In the genomic region with DNA sequence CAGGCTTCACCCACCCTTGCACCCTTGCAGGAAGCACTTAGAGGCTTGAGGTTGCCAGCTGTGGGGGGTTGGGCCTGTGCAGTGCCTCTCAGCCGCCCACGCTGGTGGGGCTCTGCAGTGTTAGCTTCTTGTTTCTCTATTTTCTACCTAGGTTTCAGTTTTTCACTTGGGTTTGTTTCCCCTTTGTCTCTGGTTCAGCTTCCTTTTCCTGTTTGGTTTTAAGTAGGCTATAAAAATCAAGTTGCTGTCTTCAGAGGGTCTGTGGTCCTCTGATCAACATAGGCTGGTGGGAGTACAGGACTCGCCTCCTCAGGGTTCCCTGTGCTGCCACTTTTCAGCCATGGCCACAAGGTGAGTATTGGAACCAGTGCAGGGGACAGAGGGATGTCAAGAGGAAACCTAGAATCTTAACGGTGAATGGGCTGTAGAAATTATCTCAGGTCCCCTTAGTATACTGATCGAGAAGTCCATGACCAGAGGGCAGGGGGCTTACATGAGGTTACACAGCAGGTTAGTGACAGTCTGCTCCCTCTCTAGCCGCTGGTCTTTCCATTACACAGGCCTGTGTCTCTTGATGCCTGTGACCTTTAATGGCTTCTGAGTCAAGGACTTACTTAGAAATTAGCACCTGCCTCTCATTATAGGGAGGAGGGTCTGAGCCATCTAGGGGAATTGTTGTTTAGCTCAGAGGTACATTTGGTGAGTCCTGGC, we compare ENCODE assay signal across 1 cellular context.
A peak's percentile ranks its signal among the peaks of the same experiment; 100 is the strongest.
TF ChIP-seq lines count a peak whose summit lies in the region.

A gene with protein sequence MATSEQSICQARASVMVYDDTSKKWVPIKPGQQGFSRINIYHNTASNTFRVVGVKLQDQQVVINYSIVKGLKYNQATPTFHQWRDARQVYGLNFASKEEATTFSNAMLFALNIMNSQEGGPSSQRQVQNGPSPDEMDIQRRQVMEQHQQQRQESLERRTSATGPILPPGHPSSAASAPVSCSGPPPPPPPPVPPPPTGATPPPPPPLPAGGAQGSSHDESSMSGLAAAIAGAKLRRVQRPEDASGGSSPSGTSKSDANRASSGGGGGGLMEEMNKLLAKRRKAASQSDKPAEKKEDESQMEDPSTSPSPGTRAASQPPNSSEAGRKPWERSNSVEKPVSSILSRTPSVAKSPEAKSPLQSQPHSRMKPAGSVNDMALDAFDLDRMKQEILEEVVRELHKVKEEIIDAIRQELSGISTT (plus strand): TSS at position 262 of the 711 bp plus-strand sequence. CDS start 79 bp downstream, at position 341.

TF ChIP-seq in GM12878, 131 proteins besides CTCF, POLR2A, EP300 and RAD21 (continued from another document):
- TF ChIP-seq, protein P1, sequence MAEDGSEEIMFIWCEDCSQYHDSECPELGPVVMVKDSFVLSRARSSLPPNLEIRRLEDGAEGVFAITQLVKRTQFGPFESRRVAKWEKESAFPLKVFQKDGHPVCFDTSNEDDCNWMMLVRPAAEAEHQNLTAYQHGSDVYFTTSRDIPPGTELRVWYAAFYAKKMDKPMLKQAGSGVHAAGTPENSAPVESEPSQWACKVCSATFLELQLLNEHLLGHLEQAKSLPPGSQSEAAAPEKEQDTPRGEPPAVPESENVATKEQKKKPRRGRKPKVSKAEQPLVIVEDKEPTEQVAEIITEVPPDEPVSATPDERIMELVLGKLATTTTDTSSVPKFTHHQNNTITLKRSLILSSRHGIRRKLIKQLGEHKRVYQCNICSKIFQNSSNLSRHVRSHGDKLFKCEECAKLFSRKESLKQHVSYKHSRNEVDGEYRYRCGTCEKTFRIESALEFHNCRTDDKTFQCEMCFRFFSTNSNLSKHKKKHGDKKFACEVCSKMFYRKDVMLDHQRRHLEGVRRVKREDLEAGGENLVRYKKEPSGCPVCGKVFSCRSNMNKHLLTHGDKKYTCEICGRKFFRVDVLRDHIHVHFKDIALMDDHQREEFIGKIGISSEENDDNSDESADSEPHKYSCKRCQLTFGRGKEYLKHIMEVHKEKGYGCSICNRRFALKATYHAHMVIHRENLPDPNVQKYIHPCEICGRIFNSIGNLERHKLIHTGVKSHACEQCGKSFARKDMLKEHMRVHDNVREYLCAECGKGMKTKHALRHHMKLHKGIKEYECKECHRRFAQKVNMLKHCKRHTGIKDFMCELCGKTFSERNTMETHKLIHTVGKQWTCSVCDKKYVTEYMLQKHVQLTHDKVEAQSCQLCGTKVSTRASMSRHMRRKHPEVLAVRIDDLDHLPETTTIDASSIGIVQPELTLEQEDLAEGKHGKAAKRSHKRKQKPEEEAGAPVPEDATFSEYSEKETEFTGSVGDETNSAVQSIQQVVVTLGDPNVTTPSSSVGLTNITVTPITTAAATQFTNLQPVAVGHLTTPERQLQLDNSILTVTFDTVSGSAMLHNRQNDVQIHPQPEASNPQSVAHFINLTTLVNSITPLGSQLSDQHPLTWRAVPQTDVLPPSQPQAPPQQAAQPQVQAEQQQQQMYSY (CRISPR knock-in tag; IDR thresholded peaks at IDR 0.05): no peak
- no peak for TF ChIP-seq KLF5 (IDR thresholded peaks at IDR 0.05; ENCODE audit: partially characterized antibody)
- TF ChIP-seq HCFC1 (IDR thresholded peaks at IDR 0.05; ENCODE audit: low read length): no peak
- TF ChIP-seq CHD4 (IDR thresholded peaks at IDR 0.05): no peak
- 0 out of 2 replicates have a peak, but pooled peaks have one; percentile 22 for TF ChIP-seq LARP7 (IDR thresholded peaks at IDR 0.05)
- TF ChIP-seq, protein P2, sequence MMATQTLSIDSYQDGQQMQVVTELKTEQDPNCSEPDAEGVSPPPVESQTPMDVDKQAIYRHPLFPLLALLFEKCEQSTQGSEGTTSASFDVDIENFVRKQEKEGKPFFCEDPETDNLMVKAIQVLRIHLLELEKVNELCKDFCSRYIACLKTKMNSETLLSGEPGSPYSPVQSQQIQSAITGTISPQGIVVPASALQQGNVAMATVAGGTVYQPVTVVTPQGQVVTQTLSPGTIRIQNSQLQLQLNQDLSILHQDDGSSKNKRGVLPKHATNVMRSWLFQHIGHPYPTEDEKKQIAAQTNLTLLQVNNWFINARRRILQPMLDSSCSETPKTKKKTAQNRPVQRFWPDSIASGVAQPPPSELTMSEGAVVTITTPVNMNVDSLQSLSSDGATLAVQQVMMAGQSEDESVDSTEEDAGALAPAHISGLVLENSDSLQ (IDR thresholded peaks at IDR 0.05): no peak; the same call in 1 of the 2 replicates
- no peak for TF ChIP-seq SPI1 (IDR thresholded peaks at IDR 0.05; ENCODE audit: borderline replicate concordance, insufficient read depth, low read depth, low read length)
- TF ChIP-seq MTA3 (IDR thresholded peaks at IDR 0.05; ENCODE audit: borderline replicate concordance, low read length): no peak
- TF ChIP-seq, protein P3, sequence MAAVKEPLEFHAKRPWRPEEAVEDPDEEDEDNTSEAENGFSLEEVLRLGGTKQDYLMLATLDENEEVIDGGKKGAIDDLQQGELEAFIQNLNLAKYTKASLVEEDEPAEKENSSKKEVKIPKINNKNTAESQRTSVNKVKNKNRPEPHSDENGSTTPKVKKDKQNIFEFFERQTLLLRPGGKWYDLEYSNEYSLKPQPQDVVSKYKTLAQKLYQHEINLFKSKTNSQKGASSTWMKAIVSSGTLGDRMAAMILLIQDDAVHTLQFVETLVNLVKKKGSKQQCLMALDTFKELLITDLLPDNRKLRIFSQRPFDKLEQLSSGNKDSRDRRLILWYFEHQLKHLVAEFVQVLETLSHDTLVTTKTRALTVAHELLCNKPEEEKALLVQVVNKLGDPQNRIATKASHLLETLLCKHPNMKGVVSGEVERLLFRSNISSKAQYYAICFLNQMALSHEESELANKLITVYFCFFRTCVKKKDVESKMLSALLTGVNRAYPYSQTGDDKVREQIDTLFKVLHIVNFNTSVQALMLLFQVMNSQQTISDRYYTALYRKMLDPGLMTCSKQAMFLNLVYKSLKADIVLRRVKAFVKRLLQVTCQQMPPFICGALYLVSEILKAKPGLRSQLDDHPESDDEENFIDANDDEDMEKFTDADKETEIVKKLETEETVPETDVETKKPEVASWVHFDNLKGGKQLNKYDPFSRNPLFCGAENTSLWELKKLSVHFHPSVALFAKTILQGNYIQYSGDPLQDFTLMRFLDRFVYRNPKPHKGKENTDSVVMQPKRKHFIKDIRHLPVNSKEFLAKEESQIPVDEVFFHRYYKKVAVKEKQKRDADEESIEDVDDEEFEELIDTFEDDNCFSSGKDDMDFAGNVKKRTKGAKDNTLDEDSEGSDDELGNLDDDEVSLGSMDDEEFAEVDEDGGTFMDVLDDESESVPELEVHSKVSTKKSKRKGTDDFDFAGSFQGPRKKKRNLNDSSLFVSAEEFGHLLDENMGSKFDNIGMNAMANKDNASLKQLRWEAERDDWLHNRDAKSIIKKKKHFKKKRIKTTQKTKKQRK (IDR thresholded peaks at IDR 0.05; ENCODE audit: low read depth, low read length): no peak
- TF ChIP-seq, protein P4, sequence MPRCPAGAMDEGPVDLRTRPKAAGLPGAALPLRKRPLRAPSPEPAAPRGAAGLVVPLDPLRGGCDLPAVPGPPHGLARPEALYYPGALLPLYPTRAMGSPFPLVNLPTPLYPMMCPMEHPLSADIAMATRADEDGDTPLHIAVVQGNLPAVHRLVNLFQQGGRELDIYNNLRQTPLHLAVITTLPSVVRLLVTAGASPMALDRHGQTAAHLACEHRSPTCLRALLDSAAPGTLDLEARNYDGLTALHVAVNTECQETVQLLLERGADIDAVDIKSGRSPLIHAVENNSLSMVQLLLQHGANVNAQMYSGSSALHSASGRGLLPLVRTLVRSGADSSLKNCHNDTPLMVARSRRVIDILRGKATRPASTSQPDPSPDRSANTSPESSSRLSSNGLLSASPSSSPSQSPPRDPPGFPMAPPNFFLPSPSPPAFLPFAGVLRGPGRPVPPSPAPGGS (IDR thresholded peaks at IDR 0.05; ENCODE audit: borderline replicate concordance, insufficient read depth, low read depth, low read length, poor library complexity, severe bottlenecking): no peak
- TF ChIP-seq CHD2 (IDR thresholded peaks at IDR 0.05; ENCODE audit: borderline replicate concordance, low read depth, low read length): peak; percentile 87
- TF ChIP-seq MTA2 (IDR thresholded peaks at IDR 0.05; ENCODE audit: low read depth): peak; percentile 57
- TF ChIP-seq MEF2A (IDR thresholded peaks at IDR 0.05; ENCODE audit: insufficient read depth, low read depth, low read length): peak; percentile 76; the same call in 1 of the 2 replicates
- peak; percentile 72; the same call in 1 of the 2 replicates for TF ChIP-seq TCF3 (IDR thresholded peaks at IDR 0.05; ENCODE audit: borderline replicate concordance, insufficient read depth, low read depth, low read length)
- peak; percentile 56; the same call in 1 of the 2 replicates for TF ChIP-seq FOXM1 (IDR thresholded peaks at IDR 0.05; ENCODE audit: low read depth, low read length)
- TF ChIP-seq HDAC2 (IDR thresholded peaks at IDR 0.05): no peak
- no peak; the same call in 1 of the 2 replicates for TF ChIP-seq ZNF207 (IDR thresholded peaks at IDR 0.05; ENCODE audit: borderline replicate concordance)
- TF ChIP-seq RFX5 (IDR thresholded peaks at IDR 0.05; ENCODE audit: low read depth, low read length): no peak
- TF ChIP-seq CREB1 (IDR thresholded peaks at IDR 0.05; ENCODE audit: low read depth): 0 out of 2 replicates have a peak, but pooled peaks have one; percentile 33
- TF ChIP-seq SUPT20H (IDR thresholded peaks at IDR 0.05; ENCODE audit: borderline replicate concordance, control insufficient read depth, low read depth, low read length): no peak
- no peak for TF ChIP-seq ZNF384 (IDR thresholded peaks at IDR 0.05; ENCODE audit: borderline replicate concordance, low read depth, low read length)
- TF ChIP-seq BCL11A (IDR thresholded peaks at IDR 0.05; ENCODE audit: low read depth, low read length): peak; percentile 56; the same call in 1 of the 2 replicates
- TF ChIP-seq SMARCA5 (IDR thresholded peaks at IDR 0.05): peak; percentile 26
- TF ChIP-seq PAX5 (IDR thresholded peaks at IDR 0.05; ENCODE audit: borderline replicate concordance, low read depth, low read length): peak; percentile 83; the same call in 1 of the 2 replicates
- TF ChIP-seq BHLHE40 (IDR thresholded peaks at IDR 0.05; ENCODE audit: borderline replicate concordance in 1 of 2, low read depth in 2 of 2, low read length in 1 of 2): peak; percentile 37 to 40; a peak in 2 of 4 replicates
- TF ChIP-seq CBFB (IDR thresholded peaks at IDR 0.05; ENCODE audit: low read depth): no peak; the same call in 1 of the 2 replicates
- no peak; the same call in 1 of the 2 replicates for TF ChIP-seq ESRRA (IDR thresholded peaks at IDR 0.05; ENCODE audit: low read length)
- peak; percentile 37; the same call in 1 of the 2 replicates for TF ChIP-seq RB1 (IDR thresholded peaks at IDR 0.05; ENCODE audit: borderline replicate concordance)
- TF ChIP-seq PAX8 (IDR thresholded peaks at IDR 0.05): no peak
- no peak for TF ChIP-seq ZZZ3 (IDR thresholded peaks at IDR 0.05; ENCODE audit: control insufficient read depth, insufficient read length, low read depth)
- no peak for TF ChIP-seq KAT2A (conservative IDR thresholded peaks at IDR 0.05; ENCODE audit: control insufficient read depth, low read depth, low read length)
- peak; percentile 58 for TF ChIP-seq SMAD1 (IDR thresholded peaks at IDR 0.05; ENCODE audit: low read depth, partially characterized antibody)
- peak; percentile 81; the same call in 1 of the 2 replicates for TF ChIP-seq TBL1XR1 (IDR thresholded peaks at IDR 0.05; ENCODE audit: low read depth, low read length)
- peak; percentile 83 for TF ChIP-seq DPF2 (IDR thresholded peaks at IDR 0.05)
- TF ChIP-seq, protein P5, sequence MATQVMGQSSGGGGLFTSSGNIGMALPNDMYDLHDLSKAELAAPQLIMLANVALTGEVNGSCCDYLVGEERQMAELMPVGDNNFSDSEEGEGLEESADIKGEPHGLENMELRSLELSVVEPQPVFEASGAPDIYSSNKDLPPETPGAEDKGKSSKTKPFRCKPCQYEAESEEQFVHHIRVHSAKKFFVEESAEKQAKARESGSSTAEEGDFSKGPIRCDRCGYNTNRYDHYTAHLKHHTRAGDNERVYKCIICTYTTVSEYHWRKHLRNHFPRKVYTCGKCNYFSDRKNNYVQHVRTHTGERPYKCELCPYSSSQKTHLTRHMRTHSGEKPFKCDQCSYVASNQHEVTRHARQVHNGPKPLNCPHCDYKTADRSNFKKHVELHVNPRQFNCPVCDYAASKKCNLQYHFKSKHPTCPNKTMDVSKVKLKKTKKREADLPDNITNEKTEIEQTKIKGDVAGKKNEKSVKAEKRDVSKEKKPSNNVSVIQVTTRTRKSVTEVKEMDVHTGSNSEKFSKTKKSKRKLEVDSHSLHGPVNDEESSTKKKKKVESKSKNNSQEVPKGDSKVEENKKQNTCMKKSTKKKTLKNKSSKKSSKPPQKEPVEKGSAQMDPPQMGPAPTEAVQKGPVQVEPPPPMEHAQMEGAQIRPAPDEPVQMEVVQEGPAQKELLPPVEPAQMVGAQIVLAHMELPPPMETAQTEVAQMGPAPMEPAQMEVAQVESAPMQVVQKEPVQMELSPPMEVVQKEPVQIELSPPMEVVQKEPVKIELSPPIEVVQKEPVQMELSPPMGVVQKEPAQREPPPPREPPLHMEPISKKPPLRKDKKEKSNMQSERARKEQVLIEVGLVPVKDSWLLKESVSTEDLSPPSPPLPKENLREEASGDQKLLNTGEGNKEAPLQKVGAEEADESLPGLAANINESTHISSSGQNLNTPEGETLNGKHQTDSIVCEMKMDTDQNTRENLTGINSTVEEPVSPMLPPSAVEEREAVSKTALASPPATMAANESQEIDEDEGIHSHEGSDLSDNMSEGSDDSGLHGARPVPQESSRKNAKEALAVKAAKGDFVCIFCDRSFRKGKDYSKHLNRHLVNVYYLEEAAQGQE (IDR thresholded peaks at IDR 0.05; ENCODE audit: low read depth, low read length): no peak
- TF ChIP-seq NRF1 (conservative IDR thresholded peaks at IDR 0.05; ENCODE audit: low read depth, low read length): no peak
- peak; percentile 72; the same call in 1 of the 2 replicates for TF ChIP-seq MXI1 (IDR thresholded peaks at IDR 0.05; ENCODE audit: low read depth, low read length)
- TF ChIP-seq, protein P6, sequence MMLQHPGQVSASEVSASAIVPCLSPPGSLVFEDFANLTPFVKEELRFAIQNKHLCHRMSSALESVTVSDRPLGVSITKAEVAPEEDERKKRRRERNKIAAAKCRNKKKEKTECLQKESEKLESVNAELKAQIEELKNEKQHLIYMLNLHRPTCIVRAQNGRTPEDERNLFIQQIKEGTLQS (IDR thresholded peaks at IDR 0.05; ENCODE audit: borderline replicate concordance, extremely low read depth, low read depth, low read length): no peak
